In genomic region chr18:980586-980985, GRCh38 we compare ENCODE assay signal across 27 cellular contexts.
"Had no signal": no experiment of that assay in that cellular context is flagged by ENCODE, and none has a peak within 500 bp of the region (broad histone marks: within the 10 kb centered on the region; RNA-seq: fewer than 3 reads in every experiment).

No MANE protein-coding gene starts in this region.

- H3K27me3 Mint-ChIP-seq: activated CD4-positive, alpha-beta T cell treated with anti-CD3 and anti-CD28 coated beads, Interleukin-2, amount 10 ng/mL, durations not matched to agents 24 days and 14 days had no signal

- H3K4me3 Mint-ChIP-seq: activated CD4-positive, alpha-beta T cell treated with anti-CD3 and anti-CD28 coated beads for 36 hours; activated CD4-positive, alpha-beta T cell treated with anti-CD3 and anti-CD28 coated beads, Interleukin-2, amount 10 ng/mL, durations not matched to agents 24 days and 14 days; activated CD8-positive, alpha-beta T cell treated with anti-CD3 and anti-CD28 coated beads for 36 hours; activated naive CD4-positive, alpha-beta T cell treated with anti-CD3 and anti-CD28 coated beads for 36 hours; activated naive CD4-positive, alpha-beta T cell treated with anti-CD3 and anti-CD28 coated beads, Interleukin-2, amount 50 U/mL, for 24 hours; activated naive CD8-positive, alpha-beta T cell treated with anti-CD3 and anti-CD28 coated beads for 36 hours; activated naive CD8-positive, alpha-beta T cell treated with anti-CD3 and anti-CD28 coated beads, Interleukin-2, amount 50 U/mL, for 24 hours; activated T-cell treated with anti-CD3 and anti-CD28 coated beads, Interleukin-2, amount 50 U/mL, for 4 hours; effector memory CD8-positive, alpha-beta T cell had no signal

- H3K36me3 Mint-ChIP-seq: activated naive CD4-positive, alpha-beta T cell treated with anti-CD3 and anti-CD28 coated beads, Interleukin-2, amount 50 U/mL, for 24 hours; activated naive CD8-positive, alpha-beta T cell treated with anti-CD3 and anti-CD28 coated beads for 36 hours had no signal

- H3K4me1 Mint-ChIP-seq: activated CD4-positive, alpha-beta T cell treated with anti-CD3 and anti-CD28 coated beads for 36 hours; activated CD4-positive, alpha-beta T cell treated with anti-CD3 and anti-CD28 coated beads, Interleukin-2, amount 10 ng/mL, durations not matched to agents 24 days and 14 days; activated naive CD4-positive, alpha-beta T cell treated with anti-CD3 and anti-CD28 coated beads, Interleukin-2, amount 50 U/mL, for 24 hours; activated naive CD8-positive, alpha-beta T cell treated with anti-CD3 and anti-CD28 coated beads for 36 hours; activated naive CD8-positive, alpha-beta T cell treated with anti-CD3 and anti-CD28 coated beads, Interleukin-2, amount 50 U/mL, for 24 hours had no signal

- ATAC-seq: activated CD4-positive, alpha-beta T cell treated with anti-CD3 and anti-CD28 coated beads for 36 hours; activated CD8-positive, alpha-beta T cell treated with anti-CD3 and anti-CD28 coated beads for 36 hours; activated naive CD8-positive, alpha-beta T cell treated with anti-CD3 and anti-CD28 coated beads, Interleukin-2, amount 50 U/mL, for 24 hours; activated T-cell treated with anti-CD3 and anti-CD28 coated beads, Interleukin-2, amount 50 U/mL, for 4 hours; body of pancreas; effector memory CD8-positive, alpha-beta T cell had no signal

- FAIRE-seq: colon, frontal cortex had no signal

- H3K36me3 ChIP-seq: adrenal gland, esophagus muscularis mucosa had no signal

- H3K27ac ChIP-seq: adrenal gland, body of pancreas, esophagus muscularis mucosa had no signal

- H3K4me1 ChIP-seq: adrenal gland, body of pancreas, esophagus muscularis mucosa had no signal

- H3K27ac Mint-ChIP-seq: activated CD4-positive, alpha-beta T cell treated with anti-CD3 and anti-CD28 coated beads for 36 hours; activated CD4-positive, alpha-beta T cell treated with anti-CD3 and anti-CD28 coated beads, Interleukin-2, amount 10 ng/mL, durations not matched to agents 24 days and 14 days; activated CD8-positive, alpha-beta T cell treated with anti-CD3 and anti-CD28 coated beads for 36 hours; activated naive CD4-positive, alpha-beta T cell treated with anti-CD3 and anti-CD28 coated beads for 36 hours; activated naive CD4-positive, alpha-beta T cell treated with anti-CD3 and anti-CD28 coated beads, Interleukin-2, amount 50 U/mL, for 24 hours; activated naive CD8-positive, alpha-beta T cell treated with anti-CD3 and anti-CD28 coated beads for 36 hours; activated naive CD8-positive, alpha-beta T cell treated with anti-CD3 and anti-CD28 coated beads, Interleukin-2, amount 50 U/mL, for 24 hours; activated T-helper 2 cell treated with anti-CD3 and anti-CD28 coated beads, Interferon-gamma antibody, Interleukin-2, Interleukin-4, amounts not matched to agents 10 μg/mL and 5 μg/mL and 100 μg/mL, durations not matched to agents 14 hours and 24 hours and 36 hours; effector memory CD8-positive, alpha-beta T cell had no signal

- H3K9me3 ChIP-seq: adrenal gland, body of pancreas had no signal

- DNase-seq: activated CD4-positive, alpha-beta T cell treated with anti-CD3 and anti-CD28 coated beads for 36 hours; activated CD4-positive, alpha-beta T cell treated with anti-CD3 and anti-CD28 coated beads, Interleukin-2, amount 10 ng/mL, durations not matched to agents 24 days and 14 days; activated CD4-positive, CD25-positive, alpha-beta regulatory T cell; activated CD4-positive, CD25-positive, alpha-beta regulatory T cell treated with anti-CD3 and anti-CD28 coated beads, Interleukin-2, amount 50 U/mL, for 72 hours; activated CD8-positive, alpha-beta memory T cell treated with anti-CD3 and anti-CD28 coated beads for 24 hours; activated CD8-positive, alpha-beta T cell treated with anti-CD3 and anti-CD28 coated beads for 36 hours; activated effector memory CD4-positive, alpha-beta T cell treated with anti-CD3 and anti-CD28 coated beads, Interleukin-2, amount 50 U/mL, for 16 hours; activated naive CD4-positive, alpha-beta T cell treated with anti-CD3 and anti-CD28 coated beads for 36 hours; activated naive CD8-positive, alpha-beta T cell treated with anti-CD3 and anti-CD28 coated beads for 36 hours; activated naive CD8-positive, alpha-beta T cell treated with anti-CD3 and anti-CD28 coated beads, Interleukin-2, amount 50 U/mL, for 24 hours; activated T-cell treated with anti-CD3 and anti-CD28 coated beads, Interleukin-2, amount 50 U/mL, for 4 hours; adrenal gland; anterior cingulate cortex; body of pancreas; caudate nucleus; cortex of kidney; dermis blood vessel endothelial cell; effector CD4-positive, alpha-beta T cell; effector memory CD8-positive, alpha-beta T cell; erythroblast; head of caudate nucleus; T-helper 2 cell had no signal

- H3K27me3 ChIP-seq: adrenal gland, body of pancreas had no signal

- H3K4me3 ChIP-seq: adrenal gland, body of pancreas, esophagus muscularis mucosa had no signal
